4 cellular contexts compared by ENCODE assay signal in the genomic region with DNA sequence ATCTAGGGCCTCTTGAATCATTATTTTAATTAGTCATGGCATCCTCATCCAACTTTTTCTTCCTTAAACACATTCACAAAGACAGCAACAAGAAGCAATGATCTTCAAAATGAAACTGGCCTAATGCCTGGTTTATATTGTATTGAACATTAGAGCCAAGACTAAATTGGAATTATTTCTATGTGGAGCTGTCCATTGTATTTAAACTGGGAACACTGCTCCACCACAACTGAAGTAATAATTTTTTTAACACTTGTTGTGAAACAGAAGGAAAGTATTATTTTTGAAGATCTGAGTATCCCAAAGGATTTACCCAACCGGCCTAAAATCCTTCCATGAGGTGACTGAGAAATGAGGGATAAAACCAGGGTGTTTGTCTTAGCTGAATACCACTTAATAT. TPM values are rescaled to one million over a fixed set of nuclear protein-coding genes. Genes with fewer than 3 reads are reported as not detected.
"Had no signal": no experiment of that assay in that cellular context is flagged by ENCODE, and none has a peak within 500 bp of the region (broad histone marks: within the 10 kb centered on the region; RNA-seq: fewer than 3 reads in every experiment).

No MANE protein-coding gene starts in this region.

- DNase-seq: GDM1, GF-D8 had no signal

- H3K4me3 ChIP-seq: GM12878 had no signal

- ATAC-seq: GM12878 had no signal

RNA-seq across cellular contexts. Expression of a gene that starts 6.9 kb away (rescaled TPM):
- total RNA-seq: G401 had no signal

RNA-seq across cellular contexts. Expression of a gene that starts 44.9 kb away (rescaled TPM):
- total RNA-seq: G401 had no signal
